8 cellular contexts compared by ENCODE assay signal in genomic region chr13:113153810-113154748, GRCh38. TPM values are rescaled to one million over a fixed set of nuclear protein-coding genes. Genes with fewer than 3 reads are reported as not detected.
A peak's percentile ranks its signal among the peaks of the same experiment; 100 is the strongest.
DNase-seq lines count a peak whose midpoint lies in the region; ATAC-seq and TF ChIP-seq lines count a peak whose summit lies in the region.

No MANE protein-coding gene starts in this region.

- peaks cover 7% of the 10 kb centered on the region for H3K36me3 Mint-ChIP-seq in endothelial cell (ENCODE audit: low read depth, unreplicated experiment)
- no peaks in the 10 kb centered on the region for H3K36me3 Mint-ChIP-seq in mesothelial cell of epicardium

- DNase-seq in NCI-H82 (lab: John Stamatoyannopoulos, UW) = peak; percentile 88
- DNase-seq in activated T-cell treated with anti-CD3 and anti-CD28 coated beads for 24 hours (ENCODE audit: low read depth) = peak; percentile 40
- DNase-seq in endothelial cell (ENCODE audit: low spot score) = peak; percentile 75
- DNase-seq in mesothelial cell of epicardium (ENCODE audit: low spot score in 2 of 2, unreplicated experiment in 2 of 2) = peak; percentile 69 to 75
- DNase-seq in stimulated activated CD8-positive, alpha-beta memory T cell treated with anti-CD3 and anti-CD28 coated beads, Interleukin-15, amount 100 ng/mL, for 4 hours (ENCODE audit: low read depth in 2 of 2) = peak; percentile 42 to 59

- TF ChIP-seq CTCF in GM12875 (IDR thresholded peaks at IDR 0.05; ENCODE audit: borderline replicate concordance, insufficient read depth, low read depth, low read length) = no peak
- no peak for TF ChIP-seq CTCF in endothelial cell (IDR thresholded peaks at IDR 0.05; ENCODE audit: unreplicated experiment)
- TF ChIP-seq CTCF in mesothelial cell of epicardium (IDR thresholded peaks at IDR 0.05; ENCODE audit: unreplicated experiment) = no peak

- peaks cover 19% of the 10 kb centered on the region for H3K27me3 Mint-ChIP-seq in endothelial cell (ENCODE audit: unreplicated experiment)
- H3K27me3 Mint-ChIP-seq in mesothelial cell of epicardium (ENCODE audit: low read depth) = peaks cover 25% of the 10 kb centered on the region

- peak overlapping the region; percentile 26 for H3K4me3 ChIP-seq in GM12875 (ENCODE audit: low read depth, low read length)

- H3K9me3 Mint-ChIP-seq in endothelial cell (ENCODE audit: unreplicated experiment) = no peaks in the 10 kb centered on the region
- H3K9me3 Mint-ChIP-seq in mesothelial cell of epicardium = peaks cover 5% of the 10 kb centered on the region

- H3K4me3 Mint-ChIP-seq in endothelial cell (ENCODE audit: unreplicated experiment) = peak overlapping the region; percentile 78
- H3K4me3 Mint-ChIP-seq in mesothelial cell of epicardium = peak overlapping the region; percentile 72

- H3K27ac Mint-ChIP-seq in endothelial cell (ENCODE audit: unreplicated experiment) (no peak overlapping the region), mesothelial cell of epicardium (peak overlapping the region; percentile 88)

- peak; percentile 67 for ATAC-seq in HG02981 (IDR thresholded peaks at IDR 0.05; ENCODE audit: unreplicated experiment)
- ATAC-seq in HG02571 (IDR thresholded peaks at IDR 0.05; ENCODE audit: unreplicated experiment) = no peak

- H3K4me1 Mint-ChIP-seq in endothelial cell (ENCODE audit: unreplicated experiment) = peaks cover 3% of the 10 kb centered on the region
- H3K4me1 Mint-ChIP-seq in mesothelial cell of epicardium = peaks cover 13% of the 10 kb centered on the region

RNA-seq across cellular contexts. Expression of gene PROZ, which starts 4.4 kb away (rescaled TPM):
- total RNA-seq in endothelial cell (ENCODE audit: unreplicated experiment) (not detected), mesothelial cell of epicardium (not detected in 3 replicates)

RNA-seq across cellular contexts. Expression of gene F10, which starts 31.5 kb away (rescaled TPM):
- total RNA-seq in endothelial cell (ENCODE audit: unreplicated experiment) = 0.23 TPM
- total RNA-seq in mesothelial cell of epicardium = 12.1 to 15.1 TPM (median 12.3 TPM) in 3 replicates

RNA-seq across cellular contexts. Expression of gene F7, which starts 48.5 kb away (rescaled TPM):
- total RNA-seq in endothelial cell (ENCODE audit: unreplicated experiment) (not detected), mesothelial cell of epicardium (3.5 to 4.1 TPM (median 3.5 TPM) in 3 replicates)

RNA-seq across cellular contexts. Expression of gene PCID2, which starts 54.4 kb away (rescaled TPM):
- 44.3 TPM for total RNA-seq in endothelial cell (ENCODE audit: unreplicated experiment)
- 44.9 to 53.5 TPM (median 51.2 TPM) in 3 replicates for total RNA-seq in mesothelial cell of epicardium

RNA-seq across cellular contexts. Expression of gene CUL4A, which starts 55.3 kb away (rescaled TPM):
- total RNA-seq in endothelial cell (ENCODE audit: unreplicated experiment) = 55.8 TPM
- 74.4 to 79.8 TPM (median 75.3 TPM) in 3 replicates for total RNA-seq in mesothelial cell of epicardium

Comparison
In these comparisons a context has a peak if more than half of its experiments do, and no peak if none do; other contexts are left out.
1. RNA of gene F10, which starts 31.5 kb away (total RNA-seq): 12.1 to 15.1 TPM in mesothelial cell of epicardium; 0.23 TPM in endothelial cell (single experiment); every median in the first group is over 10 times any median in the second.
2. Peak in every context shown above with its lines, with median percentiles within 50 percentile points of each other: DNase-seq.